ENCODE assay signal across 2 cellular contexts in genomic region chr17:77484096-77484495, GRCh38.
TF ChIP-seq lines count a peak whose summit lies in the region.

No MANE protein-coding gene starts in this region.

TF ChIP-seq in HepG2, 621 proteins besides CTCF, POLR2A, EP300 and RAD21 (continues in another document):
- TF ChIP-seq CREB1 (IDR thresholded peaks at IDR 0.05), result peak; percentile 77; the same call in 1 of the 2 replicates
- no peak for TF ChIP-seq CREB1 (CRISPR knock-in tag; IDR thresholded peaks at IDR 0.05)
- no peak for TF ChIP-seq ARID4A (CRISPR knock-in tag; IDR thresholded peaks at IDR 0.05; ENCODE audit: borderline replicate concordance)
- TF ChIP-seq ZFX (CRISPR knock-in tag; IDR thresholded peaks at IDR 0.05; ENCODE audit: low read depth), result peak; percentile 22; the same call in 1 of the 2 replicates
- TF ChIP-seq RFXANK (CRISPR knock-in tag; IDR thresholded peaks at IDR 0.05), result no peak
- TF ChIP-seq IKZF1 (IDR thresholded peaks at IDR 0.05), result peak; percentile 88; the same call in 1 of the 2 replicates
- no peak for TF ChIP-seq RBM39 (IDR thresholded peaks at IDR 0.05; ENCODE audit: low read depth, low read length, poor library complexity, severe bottlenecking)
- TF ChIP-seq DNMT1 (CRISPR knock-in tag; IDR thresholded peaks at IDR 0.05), result 0 out of 2 replicates have a peak, but pooled peaks have one; percentile 3
- no peak for TF ChIP-seq PCBP2 (optimal IDR thresholded peaks at IDR 0.05; ENCODE audit: low read depth, low read length, poor library complexity, severe bottlenecking)
- no peak for TF ChIP-seq SRY (CRISPR knock-in tag; IDR thresholded peaks at IDR 0.05)
- no peak for TF ChIP-seq DMAP1 (CRISPR knock-in tag; IDR thresholded peaks at IDR 0.05)
- TF ChIP-seq MLXIP (CRISPR knock-in tag; IDR thresholded peaks at IDR 0.05; ENCODE audit: borderline replicate concordance), result no peak
- 0 out of 2 replicates have a peak, but pooled peaks have one; percentile 4 for TF ChIP-seq FOXP1 (IDR thresholded peaks at IDR 0.05)
- no peak for TF ChIP-seq FOXP1 (CRISPR knock-in tag; IDR thresholded peaks at IDR 0.05)
- no peak for TF ChIP-seq IRF1 (CRISPR knock-in tag; IDR thresholded peaks at IDR 0.05; ENCODE audit: low read depth)
- no peak for TF ChIP-seq ZNF513 (CRISPR knock-in tag; conservative IDR thresholded peaks at IDR 0.05)
- TF ChIP-seq ATF7 (IDR thresholded peaks at IDR 0.05), result 0 out of 2 replicates have a peak, but pooled peaks have one; percentile 8
- no peak for TF ChIP-seq ATF7 (CRISPR knock-in tag; IDR thresholded peaks at IDR 0.05)
- no peak for TF ChIP-seq ZNF570 (CRISPR knock-in tag; IDR thresholded peaks at IDR 0.05; ENCODE audit: borderline replicate concordance)
- no peak for TF ChIP-seq ZFP82 (CRISPR knock-in tag; IDR thresholded peaks at IDR 0.05; ENCODE audit: borderline replicate concordance)
- TF ChIP-seq YEATS2 (CRISPR knock-in tag; IDR thresholded peaks at IDR 0.05; ENCODE audit: borderline replicate concordance), result no peak
- TF ChIP-seq ATRX (CRISPR knock-in tag; IDR thresholded peaks at IDR 0.05; ENCODE audit: borderline replicate concordance), result no peak
- TF ChIP-seq ZKSCAN5 (CRISPR knock-in tag; IDR thresholded peaks at IDR 0.05), result no peak
- no peak for TF ChIP-seq ZMAT3 (CRISPR knock-in tag; conservative IDR thresholded peaks at IDR 0.05)

TF ChIP-seq in GM12878, 131 proteins besides CTCF, POLR2A, EP300 and RAD21:
- TF ChIP-seq YY1 (IDR thresholded peaks at IDR 0.05; ENCODE audit: low read depth, low read length) (no peak), IRF3 (IDR thresholded peaks at IDR 0.05) (no peak), IRF5 (IDR thresholded peaks at IDR 0.05; ENCODE audit: borderline replicate concordance) (0 out of 2 replicates have a peak, but pooled peaks have one; percentile 19), RAD51 (IDR thresholded peaks at IDR 0.05) (no peak), CEBPB (IDR thresholded peaks at IDR 0.05; ENCODE audit: borderline replicate concordance in 1 of 2, low read depth in 2 of 2, low read length in 2 of 2) (no peak), CHD1 (IDR thresholded peaks at IDR 0.05; ENCODE audit: low read depth, low read length) (no peak), HDGF (IDR thresholded peaks at IDR 0.05) (peak; percentile 75), GATAD2B (conservative IDR thresholded peaks at IDR 0.05; ENCODE audit: low read depth) (no peak), NBN (IDR thresholded peaks at IDR 0.05) (no peak), MTA3 (IDR thresholded peaks at IDR 0.05; ENCODE audit: borderline replicate concordance, low read length) (no peak), PKNOX1 (IDR thresholded peaks at IDR 0.05) (no peak), JUNB (IDR thresholded peaks at IDR 0.05) (no peak), DPF2 (IDR thresholded peaks at IDR 0.05) (no peak), SMARCA5 (IDR thresholded peaks at IDR 0.05) (no peak), KLF5 (IDR thresholded peaks at IDR 0.05; ENCODE audit: partially characterized antibody) (no peak)
TF ChIP-seq in GM12878: peak in this region for 2.
